In genomic region chr17:18182978-18183333, GRCh38 we compare ENCODE assay signal across 8 cellular contexts. TPM values are rescaled to one million over a fixed set of nuclear protein-coding genes. Genes with fewer than 3 reads are reported as not detected.
A peak's percentile ranks its signal among the peaks of the same experiment; 100 is the strongest.
DNase-seq lines count a peak whose midpoint lies in the region; ATAC-seq and TF ChIP-seq lines count a peak whose summit lies in the region.

No MANE protein-coding gene starts in this region.

- H3K9me3 Mint-ChIP-seq in activated CD8-positive, alpha-beta T cell treated with anti-CD3 and anti-CD28 coated beads for 36 hours = no peaks in the 10 kb centered on the region

- H3K36me3 ChIP-seq in endocrine pancreas (ENCODE audit: control insufficient read depth, insufficient read depth, low read length) (no peaks in the 10 kb centered on the region), muscle layer of duodenum (ENCODE audit: control insufficient read depth in 1 of 2, insufficient read depth in 2 of 2, low read length in 2 of 2) (peaks cover 0 to 22% of the 10 kb centered on the region in 2 donors)

- H3K9me3 ChIP-seq in endocrine pancreas (ENCODE audit: control insufficient read depth, low read length) (no peaks in the 10 kb centered on the region), muscle layer of duodenum (ENCODE audit: control insufficient read depth in 1 of 2, low read length in 2 of 2) (no peaks in the 10 kb centered on the region)

- H3K9ac ChIP-seq in endocrine pancreas (ENCODE audit: control insufficient read depth, insufficient read depth, low read length) = peak overlapping the region; percentile 79

- CTCF ChIA-PET in activated CD8-positive, alpha-beta T cell treated with anti-CD3 and anti-CD28 coated beads for 36 hours (lab: Charles Lee) = interaction anchor here (0.9 to 7.5 kb wide), 7 partner anchors 10 to 102 kb away, joined by 3 to 69 read pairs (median 3); no protein-coding TSS in a partner anchor

- H3K4me3 ChIP-seq in endocrine pancreas (ENCODE audit: control insufficient read depth, insufficient read depth, low read length) = no peak overlapping the region
- peak overlapping the region; percentile 61 to 88 for H3K4me3 ChIP-seq in muscle layer of duodenum (ENCODE audit: low read depth in 1 of 2, low read length in 2 of 2)

- peak overlapping the region; percentile 88 for H3K27ac ChIP-seq in muscle layer of duodenum (ENCODE audit: low read length)

- peaks cover 6% of the 10 kb centered on the region for H3K4me1 ChIP-seq in endocrine pancreas (ENCODE audit: control insufficient read depth, insufficient read depth, low read length)
- peaks cover 7 to 38% of the 10 kb centered on the region in 2 donors for H3K4me1 ChIP-seq in muscle layer of duodenum (ENCODE audit: control insufficient read depth in 1 of 2, insufficient read depth in 2 of 2, low read length in 2 of 2)

- peak overlapping the region; percentile 96 for H3K4me3 Mint-ChIP-seq in activated CD8-positive, alpha-beta T cell treated with anti-CD3 and anti-CD28 coated beads for 36 hours

- peak; percentile 36 for ATAC-seq in HG02678 (IDR thresholded peaks at IDR 0.05; ENCODE audit: unreplicated experiment)
- ATAC-seq in activated CD8-positive, alpha-beta T cell treated with anti-CD3 and anti-CD28 coated beads for 36 hours = peak; percentile 27

- no peaks in the 10 kb centered on the region for H3K27me3 Mint-ChIP-seq in activated CD8-positive, alpha-beta T cell treated with anti-CD3 and anti-CD28 coated beads for 36 hours

- peaks cover 37% of the 10 kb centered on the region for H3K36me3 Mint-ChIP-seq in activated CD8-positive, alpha-beta T cell treated with anti-CD3 and anti-CD28 coated beads for 36 hours (ENCODE audit: low read depth)

- intact Hi-C loops in activated CD8-positive, alpha-beta T cell treated with anti-CD3 and anti-CD28 coated beads for 36 hours (cut with micrococcal nuclease) = no loop called here

- H3K4me1 Mint-ChIP-seq in activated CD8-positive, alpha-beta T cell treated with anti-CD3 and anti-CD28 coated beads for 36 hours (ENCODE audit: low read depth) = peaks cover 43% of the 10 kb centered on the region

- H3K27me3 ChIP-seq in endocrine pancreas (ENCODE audit: control insufficient read depth, insufficient read depth, low read length) (no peaks in the 10 kb centered on the region), muscle layer of duodenum (ENCODE audit: low read depth, low read length) (no peaks in the 10 kb centered on the region)

- TF ChIP-seq CTCF in activated CD8-positive, alpha-beta T cell treated with anti-CD3 and anti-CD28 coated beads for 36 hours (IDR thresholded peaks at IDR 0.05) = no peak

- H3K27ac Mint-ChIP-seq in activated CD8-positive, alpha-beta T cell treated with anti-CD3 and anti-CD28 coated beads for 36 hours = peak overlapping the region; percentile 98

- DNase-seq in NCI-H2196 (lab: John Stamatoyannopoulos, UW; ENCODE audit: unreplicated experiment) (peak; percentile 53), NCI-H2196 treated with DMSO at 0.1 percent for 48 hours (lab: John Stamatoyannopoulos, UW; ENCODE audit: unreplicated experiment) (no peak), NCI-H1930 (lab: John Stamatoyannopoulos, UW) (peak; percentile 75 to 86)
- DNase-seq in activated CD8-positive, alpha-beta T cell treated with anti-CD3 and anti-CD28 coated beads for 36 hours = peak; percentile 89
- DNase-seq in stimulated activated CD8-positive, alpha-beta memory T cell treated with anti-CD3 and anti-CD28 coated beads, Interleukin-7, amount 100 ng/mL, for 4 hours (ENCODE audit: low read depth in 2 of 2) = peak; percentile 66 to 81

- POLR2A ChIA-PET in activated CD8-positive, alpha-beta T cell treated with anti-CD3 and anti-CD28 coated beads for 36 hours (lab: Charles Lee) = interaction anchor here (1.1 to 4.2 kb wide), 5 partner anchors 12 to 1743 kb away, joined by 3 to 18 read pairs (median 4); no protein-coding TSS in a partner anchor

RNA-seq across cellular contexts. Expression of gene ALKBH5, which starts 0.7 kb away (rescaled TPM):
- total RNA-seq in activated CD8-positive, alpha-beta T cell treated with anti-CD3 and anti-CD28 coated beads for 36 hours = 100 to 1,000 TPM; 213 to 217 TPM

RNA-seq across cellular contexts. Expression of gene LLGL1, which starts 42.5 kb away (rescaled TPM):
- 10 to 100 TPM; 15.1 to 17.6 TPM for total RNA-seq in activated CD8-positive, alpha-beta T cell treated with anti-CD3 and anti-CD28 coated beads for 36 hours
